Comparison of ENCODE assay signal across 1 cellular context in genomic region chr2:70191244-70191735, GRCh38.
TF ChIP-seq lines count a peak whose summit lies in the region.

No MANE protein-coding gene starts in this region.

TF ChIP-seq in endothelial cell of umbilical vein, 7 proteins besides CTCF, POLR2A, EP300 and RAD21 (continued from another document):
- TF ChIP-seq MAX (IDR thresholded peaks at IDR 0.05; ENCODE audit: insufficient read depth, insufficient read length) (no peak), EZH2 (IDR thresholded peaks at IDR 0.05; ENCODE audit: borderline replicate concordance, low read depth, low read length, severe bottlenecking) (no peak), JUN (IDR thresholded peaks at IDR 0.05; ENCODE audit: borderline replicate concordance, insufficient read depth, insufficient read length, low read depth) (no peak)
